In genomic region chr2:8049851-8050571, GRCh38 we compare ENCODE assay signal across 10 cellular contexts.
DNase-seq lines count a peak whose midpoint lies in the region; ATAC-seq, FAIRE-seq and TF ChIP-seq lines count a peak whose summit lies in the region.
"Had no signal": no experiment of that assay in that cellular context is flagged by ENCODE, and none has a peak within 500 bp of the region (broad histone marks: within the 10 kb centered on the region; RNA-seq: fewer than 3 reads in every experiment).

No MANE protein-coding gene starts in this region.

- H3K36me3 ChIP-seq in bronchial epithelial cell (ENCODE audit: control insufficient read depth, insufficient read depth, low read length), result no peaks in the 10 kb centered on the region

- H3K27me3 ChIP-seq in bronchial epithelial cell (ENCODE audit: control insufficient read depth, insufficient read depth, low read length), result no peaks in the 10 kb centered on the region

- no peak for TF ChIP-seq CTCF in GM20000 (IDR thresholded peaks at IDR 0.05; ENCODE audit: extremely low read depth, missing control alignments)
- TF ChIP-seq CTCF in bronchial epithelial cell (IDR thresholded peaks at IDR 0.05; ENCODE audit: insufficient read depth, low read length, severe bottlenecking), result no peak

- no peak overlapping the region for H3K4me3 ChIP-seq in bronchial epithelial cell (ENCODE audit: low read depth, low read length)

- no peak for FAIRE-seq in bronchial epithelial cell (lab: Jason Lieb, UNC)

- peak; percentile 70 for DNase-seq in GM20000 (ENCODE audit: low spot score)
- peak; percentile 86 for DNase-seq in bronchial epithelial cell (ENCODE audit: low read depth)
- DNase-seq in HT-29 (ENCODE audit: low spot score), result no peak
- DNase-seq in activated gamma-delta T cell (lab: John Stamatoyannopoulos, UW), result no peak
- DNase-seq in AG20443 (ENCODE audit: low spot score), result no peak
- no peak for DNase-seq in putamen (ENCODE audit: low spot score)
- DNase-seq: effector CD4-positive, alpha-beta T cell; KBM-7 had no signal

- ATAC-seq in GM18498 (IDR thresholded peaks at IDR 0.05; ENCODE audit: unreplicated experiment) (peak; percentile 97), HG03175 (IDR thresholded peaks at IDR 0.05; ENCODE audit: unreplicated experiment) (peak; percentile 95)

Comparison
In these comparisons a context has a peak if more than half of its experiments do, and no peak if none do; other contexts are left out.
1. DNase-seq: peak in GM20000 (single experiment) and bronchial epithelial cell (single experiment); none in HT-29 (single experiment), activated gamma-delta T cell (single experiment), AG20443 (single experiment) and putamen (single experiment).